35 cellular contexts compared by ENCODE assay signal in genomic region chr11:60360621-60361020, GRCh38. TPM values are rescaled to one million over a fixed set of nuclear protein-coding genes. Genes with fewer than 3 reads are reported as not detected.
"Had no signal": no experiment of that assay in that cellular context is flagged by ENCODE, and none has a peak within 500 bp of the region (broad histone marks: within the 10 kb centered on the region; RNA-seq: fewer than 3 reads in every experiment).

No MANE protein-coding gene starts in this region.

- H3K27ac Mint-ChIP-seq: activated CD4-positive, alpha-beta memory T cell treated with anti-CD3 and anti-CD28 coated beads for 36 hours; activated naive CD4-positive, alpha-beta T cell treated with anti-CD3 and anti-CD28 coated beads for 36 hours; activated naive CD8-positive, alpha-beta T cell; activated naive CD8-positive, alpha-beta T cell treated with anti-CD3 and anti-CD28 coated beads, Interleukin-2, amount 50 U/mL, for 24 hours; activated T-helper 1 cell treated with anti-CD3 and anti-CD28 coated beads, Interleukin-12 subunit alpha, Interleukin-12 subunit beta, Interleukin-2, Interleukin-4 antibody, amounts not matched to agents 30 ng/mL and 10 ng/mL and 1 ng/mL, durations not matched to agents 14 hours and 24 hours and 36 hours; brain had no signal

- H3K27me3 Mint-ChIP-seq: activated B cell treated with CpG ODN at 0.5 μM for 24 hours, brain had no signal

- FAIRE-seq: bronchial epithelial cell had no signal

- ATAC-seq: activated naive CD8-positive, alpha-beta T cell treated with anti-CD3 and anti-CD28 coated beads, Interleukin-2, amount 50 U/mL, for 24 hours; activated T-cell treated with anti-CD3 and anti-CD28 coated beads, Interleukin-2, amount 50 U/mL, for 4 hours had no signal

- H3K4me3 Mint-ChIP-seq: activated B cell treated with CpG ODN at 0.5 μM for 24 hours; activated CD4-positive, alpha-beta memory T cell treated with anti-CD3 and anti-CD28 coated beads for 36 hours; activated naive CD4-positive, alpha-beta T cell treated with anti-CD3 and anti-CD28 coated beads for 36 hours; activated naive CD8-positive, alpha-beta T cell; activated naive CD8-positive, alpha-beta T cell treated with anti-CD3 and anti-CD28 coated beads, Interleukin-2, amount 50 U/mL, for 24 hours; activated T-cell treated with anti-CD3 and anti-CD28 coated beads, Interleukin-2, amount 50 U/mL, for 4 hours; activated T-helper 1 cell treated with anti-CD3 and anti-CD28 coated beads, Interleukin-12 subunit alpha, Interleukin-12 subunit beta, Interleukin-2, Interleukin-4 antibody, amounts not matched to agents 30 ng/mL and 10 ng/mL and 1 ng/mL, durations not matched to agents 14 hours and 24 hours and 36 hours; brain had no signal

- H3K36me3 Mint-ChIP-seq: activated CD4-positive, alpha-beta memory T cell treated with anti-CD3 and anti-CD28 coated beads for 36 hours; activated naive CD8-positive, alpha-beta T cell; brain had no signal

- DNase-seq: activated B cell treated with CpG ODN at 0.5 μM for 24 hours; activated CD4-positive, alpha-beta memory T cell treated with anti-CD3 and anti-CD28 coated beads for 36 hours; activated CD4-positive, alpha-beta T cell treated with anti-CD3 and anti-CD28 coated beads for 4 hours; activated CD4-positive, alpha-beta T cell treated with anti-CD3 and anti-CD28 coated beads, Interleukin-2, amount 50 U/mL, for 1 hour; activated CD4-positive, CD25-positive, alpha-beta regulatory T cell treated with anti-CD3 and anti-CD28 coated beads, Interleukin-2, amount 50 U/mL, for 72 hours; activated CD8-positive, alpha-beta memory T cell treated with anti-CD3 and anti-CD28 coated beads, Interleukin-2, amount 50 U/mL, for 4 hours; activated gamma-delta T cell treated with Interleukin-2 at 50 U/mL for 16 hours; activated naive CD4-positive, alpha-beta T cell treated with anti-CD3 and anti-CD28 coated beads for 36 hours; activated naive CD8-positive, alpha-beta T cell treated with anti-CD3 and anti-CD28 coated beads, Interleukin-2, amount 50 U/mL, for 24 hours; activated T-cell treated with anti-CD3 and anti-CD28 coated beads for 4 hours; activated T-cell treated with anti-CD3 and anti-CD28 coated beads, Interleukin-2, amount 50 U/mL, for 4 hours; anterior cingulate cortex; caudate nucleus; cerebellar nuclear complex; cortex of kidney; NCI-H1105; NCI-H1417 treated with DMSO at 0.1 percent for 48 hours; NCI-H1930; NCI-H2081 treated with DMSO at 0.1 percent for 48 hours; NCI-H2171; NCI-H510A treated with DMSO at 0.1 percent for 48 hours; NCI-H526 treated with DMSO at 0.1 percent for 48 hours; NK-92 treated with Interleukin-12 subunit alpha and Interleukin-12 subunit beta, amount 100 ng/mL, for 24 hours; OCI-M1; Right ventricle myocardium superior; SW 1271; T-helper 1 cell; T-helper 2 cell; T-helper 9 cell had no signal

- H3K9me3 Mint-ChIP-seq: activated CD4-positive, alpha-beta memory T cell treated with anti-CD3 and anti-CD28 coated beads for 36 hours; activated naive CD4-positive, alpha-beta T cell treated with anti-CD3 and anti-CD28 coated beads for 36 hours; activated naive CD8-positive, alpha-beta T cell treated with anti-CD3 and anti-CD28 coated beads, Interleukin-2, amount 50 U/mL, for 24 hours; activated T-cell treated with anti-CD3 and anti-CD28 coated beads, Interleukin-2, amount 50 U/mL, for 4 hours; activated T-helper 1 cell treated with anti-CD3 and anti-CD28 coated beads, Interleukin-12 subunit alpha, Interleukin-12 subunit beta, Interleukin-2, Interleukin-4 antibody, amounts not matched to agents 30 ng/mL and 10 ng/mL and 1 ng/mL, durations not matched to agents 14 hours and 24 hours and 36 hours had no signal

- H3K27ac ChIP-seq: VCaP had no signal

RNA-seq across cellular contexts. Expression of gene MS4A7, which starts 17.7 kb away (rescaled TPM):
- total RNA-seq: activated CD4-positive, alpha-beta memory T cell treated with anti-CD3 and anti-CD28 coated beads for 36 hours; activated naive CD4-positive, alpha-beta T cell treated with anti-CD3 and anti-CD28 coated beads for 36 hours; activated T-helper 1 cell treated with anti-CD3 and anti-CD28 coated beads, Interleukin-12 subunit alpha, Interleukin-12 subunit beta, Interleukin-2, Interleukin-4 antibody, amounts not matched to agents 30 ng/mL and 10 ng/mL and 1 ng/mL, durations not matched to agents 14 hours and 24 hours and 36 hours; bronchial epithelial cell; M059J had no signal

RNA-seq across cellular contexts. Expression of gene MS4A6E, which starts 33.6 kb away (rescaled TPM):
- total RNA-seq: activated B cell treated with CpG ODN at 0.5 μM for 24 hours; activated CD4-positive, alpha-beta memory T cell treated with anti-CD3 and anti-CD28 coated beads for 36 hours; activated naive CD4-positive, alpha-beta T cell treated with anti-CD3 and anti-CD28 coated beads for 36 hours; activated T-cell treated with anti-CD3 and anti-CD28 coated beads, Interleukin-2, amount 50 U/mL, for 4 hours; activated T-helper 1 cell treated with anti-CD3 and anti-CD28 coated beads, Interleukin-12 subunit alpha, Interleukin-12 subunit beta, Interleukin-2, Interleukin-4 antibody, amounts not matched to agents 30 ng/mL and 10 ng/mL and 1 ng/mL, durations not matched to agents 14 hours and 24 hours and 36 hours; bronchial epithelial cell; Right ventricle myocardium superior had no signal

RNA-seq across cellular contexts. Expression of gene MS4A14, which starts 35.6 kb away (rescaled TPM):
- total RNA-seq: activated CD4-positive, alpha-beta memory T cell treated with anti-CD3 and anti-CD28 coated beads for 36 hours; activated naive CD4-positive, alpha-beta T cell treated with anti-CD3 and anti-CD28 coated beads for 36 hours; activated T-cell treated with anti-CD3 and anti-CD28 coated beads, Interleukin-2, amount 50 U/mL, for 4 hours; activated T-helper 1 cell treated with anti-CD3 and anti-CD28 coated beads, Interleukin-12 subunit alpha, Interleukin-12 subunit beta, Interleukin-2, Interleukin-4 antibody, amounts not matched to agents 30 ng/mL and 10 ng/mL and 1 ng/mL, durations not matched to agents 14 hours and 24 hours and 36 hours; bronchial epithelial cell; M059J had no signal
